In genomic region chr2:181790716-181791649, GRCh38 we compare ENCODE assay signal across 8 cellular contexts.
A peak's percentile ranks its signal among the peaks of the same experiment; 100 is the strongest.
DNase-seq lines count a peak whose midpoint lies in the region; ATAC-seq and TF ChIP-seq lines count a peak whose summit lies in the region.

No MANE protein-coding gene starts in this region.

- TF ChIP-seq EP300 in suprapubic skin (IDR thresholded peaks at IDR 0.05) = no peak

- no peak for TF ChIP-seq CTCF in cardiac fibroblast (IDR thresholded peaks at IDR 0.05; ENCODE audit: low read depth, low read length)
- no peak for TF ChIP-seq CTCF in retinal pigment epithelial cell (conservative IDR thresholded peaks at IDR 0.05; ENCODE audit: low read depth, low read length)
- no peak for TF ChIP-seq CTCF in suprapubic skin (IDR thresholded peaks at IDR 0.05)

- no peaks in the 10 kb centered on the region for H3K27me3 ChIP-seq in suprapubic skin

- 69% methylated on average over 10 of the region's 10 CpGs for WGBS in suprapubic skin

- DNase-seq in activated gamma-delta T cell treated with Interleukin-2 at 50 U/mL for 16 hours (peak; percentile 12), activated gamma-delta T cell (lab: John Stamatoyannopoulos, UW) (no peak), NCI-H226 (peak; percentile 92), cardiac fibroblast (ENCODE audit: low read depth in 2 of 2) (peak; percentile 87 to 99), retinal pigment epithelial cell (ENCODE audit: low read depth) (peak; percentile 67), superior temporal gyrus (ENCODE audit: extremely low spot score) (no peak), suprapubic skin (ENCODE audit: low spot score in 2 of 2) (no peak)

- H3K27ac ChIP-seq in suprapubic skin = no peak overlapping the region

- H3K36me3 ChIP-seq in suprapubic skin = no peaks in the 10 kb centered on the region

- ATAC-seq in HG02759 (IDR thresholded peaks at IDR 0.05; ENCODE audit: unreplicated experiment) = peak; percentile 95

- no peak overlapping the region for H3K4me3 ChIP-seq in cardiac fibroblast (replicated peaks in 1 of 2; ENCODE audit: low read depth in 2 of 2, low read length in 2 of 2)
- H3K4me3 ChIP-seq in retinal pigment epithelial cell (ENCODE audit: low read length) = no peak overlapping the region
- H3K4me3 ChIP-seq in suprapubic skin = no peak overlapping the region

- no peak for TF ChIP-seq POLR2A in suprapubic skin (IDR thresholded peaks at IDR 0.05)

- peaks cover 2% of the 10 kb centered on the region for H3K4me1 ChIP-seq in suprapubic skin

- no peaks in the 10 kb centered on the region for H3K9me3 ChIP-seq in suprapubic skin

Comparison
In these comparisons a context has a peak if more than half of its experiments do, and no peak if none do; other contexts are left out.
1. DNase-seq: peak in activated gamma-delta T cell treated with Interleukin-2 at 50 U/mL for 16 hours (single experiment), NCI-H226 (single experiment), cardiac fibroblast (2 of 2) and retinal pigment epithelial cell (single experiment); none in activated gamma-delta T cell (single experiment), superior temporal gyrus (single experiment) and suprapubic skin (0 of 2).